Comparison of ENCODE assay signal across 8 cellular contexts in genomic region chr18:3458378-3458777, GRCh38. TPM values are rescaled to one million over a fixed set of nuclear protein-coding genes. Genes with fewer than 3 reads are reported as not detected.
DNase-seq lines count a peak whose midpoint lies in the region; ATAC-seq and TF ChIP-seq lines count a peak whose summit lies in the region.

No MANE protein-coding gene starts in this region.

- no peaks in the 10 kb centered on the region for H3K9me3 ChIP-seq in transverse colon

- peaks cover 0 to 15% (median 0%) of the 10 kb centered on the region in 4 donors for H3K36me3 ChIP-seq in transverse colon

- DNase-seq in activated T-cell treated with anti-CD3 and anti-CD28 coated beads, Interleukin-2, amount 50 U/mL, for 72 hours = no peak
- no peak for DNase-seq in activated T-cell treated with anti-CD3 and anti-CD28 coated beads, Interleukin-2, amount 50 U/mL, for 48 hours
- DNase-seq in activated CD8-positive, alpha-beta T cell treated with anti-CD3 and anti-CD28 coated beads, Interleukin-2, amount 10 ng/mL, durations not matched to agents 7 days and 5 days = no peak
- DNase-seq in immature natural killer cell = peak in 1 of 3 donors; percentile 55
- no peak for DNase-seq in transverse colon
- DNase-seq in NCI-H1105 treated with DMSO at 0.1 percent for 48 hours (lab: John Stamatoyannopoulos, UW) = no peak
- no peak for DNase-seq in amniotic stem cell (lab: John Stamatoyannopoulos, UW)
- DNase-seq in Kasumi-1 (lab: John Stamatoyannopoulos, UW) = no peak

- H3K4me3 Mint-ChIP-seq in activated T-cell treated with anti-CD3 and anti-CD28 coated beads, Interleukin-2, amount 50 U/mL, for 72 hours = peak overlapping the region; percentile 44 to 88
- H3K4me3 Mint-ChIP-seq in activated CD8-positive, alpha-beta T cell treated with anti-CD3 and anti-CD28 coated beads, Interleukin-2, amount 10 ng/mL, durations not matched to agents 7 days and 5 days = peak overlapping the region; percentile 7
- peak overlapping the region in 3 of 5 donors; percentile 12 to 81 (median 17) for H3K4me3 Mint-ChIP-seq in immature natural killer cell

- H3K36me3 Mint-ChIP-seq in activated T-cell treated with anti-CD3 and anti-CD28 coated beads, Interleukin-2, amount 50 U/mL, for 72 hours (ENCODE audit: insufficient read depth in 2 of 2) = peaks cover 19 to 44% of the 10 kb centered on the region in 2 donors
- peaks cover 33% of the 10 kb centered on the region for H3K36me3 Mint-ChIP-seq in activated CD8-positive, alpha-beta T cell treated with anti-CD3 and anti-CD28 coated beads, Interleukin-2, amount 10 ng/mL, durations not matched to agents 7 days and 5 days (ENCODE audit: low read depth)
- peaks cover 10 to 30% (median 25%) of the 10 kb centered on the region in 3 donors for H3K36me3 Mint-ChIP-seq in immature natural killer cell

- intact Hi-C loops in transverse colon (cut with DNase I; ENCODE audit: low total_unique reads) = loop anchor here (10.0 kb wide), 1 partner anchor 174 kb away; no protein-coding TSS in a partner anchor

- H3K27ac ChIP-seq in transverse colon = peak overlapping the region; percentile 98 to 99 (median 99)

- no peak for TF ChIP-seq EP300 in transverse colon (IDR thresholded peaks at IDR 0.05; ENCODE audit: low read depth)

- in situ Hi-C loops in transverse colon (cut with MboI; ENCODE audit: low pct_ligation_motif_present in 1 of 4, low pct_unique_long_range_greater_than_20kb in 1 of 4, low sequenced_read_pairs in 3 of 4) = loop anchor here (5.0 to 25.0 kb wide), 4 partner anchors 129 to 174 kb away; no protein-coding TSS in a partner anchor

- H3K4me3 ChIP-seq in transverse colon = no peak overlapping the region

- no peaks in the 10 kb centered on the region for H3K27me3 Mint-ChIP-seq in activated T-cell treated with anti-CD3 and anti-CD28 coated beads, Interleukin-2, amount 50 U/mL, for 72 hours (ENCODE audit: low read depth)
- H3K27me3 Mint-ChIP-seq in activated CD8-positive, alpha-beta T cell treated with anti-CD3 and anti-CD28 coated beads, Interleukin-2, amount 10 ng/mL, durations not matched to agents 7 days and 5 days (ENCODE audit: low read depth) = no peaks in the 10 kb centered on the region
- peaks cover 0 to 2% (median 0%) of the 10 kb centered on the region in 3 donors for H3K27me3 Mint-ChIP-seq in immature natural killer cell (ENCODE audit: low read depth in 3 of 3)

- no peak for TF ChIP-seq CTCF in transverse colon (IDR thresholded peaks at IDR 0.05)

- POLR2A ChIA-PET in activated CD8-positive, alpha-beta T cell treated with anti-CD3 and anti-CD28 coated beads, Interleukin-2, amount 10 ng/mL, durations not matched to agents 7 days and 5 days (lab: Charles Lee) = interaction anchor here (1.2 to 2.2 kb wide), 4 partner anchors 9 to 210 kb away, joined by 3 to 8 read pairs (median 4); no protein-coding TSS in a partner anchor

- CTCF ChIA-PET in activated CD8-positive, alpha-beta T cell treated with anti-CD3 and anti-CD28 coated beads, Interleukin-2, amount 10 ng/mL, durations not matched to agents 7 days and 5 days (lab: Charles Lee) = interaction anchor here (0.7 to 8.5 kb wide), 12 partner anchors 15 to 313 kb away, joined by 3 to 126 read pairs (median 4); no protein-coding TSS in a partner anchor

- peaks cover 62% of the 10 kb centered on the region for H3K4me1 Mint-ChIP-seq in activated T-cell treated with anti-CD3 and anti-CD28 coated beads, Interleukin-2, amount 50 U/mL, for 72 hours (ENCODE audit: low read depth)
- H3K4me1 Mint-ChIP-seq in activated CD8-positive, alpha-beta T cell treated with anti-CD3 and anti-CD28 coated beads, Interleukin-2, amount 10 ng/mL, durations not matched to agents 7 days and 5 days (ENCODE audit: low read depth) = peaks cover 38% of the 10 kb centered on the region
- H3K4me1 Mint-ChIP-seq in immature natural killer cell = peaks cover 33 to 48% of the 10 kb centered on the region in 2 donors

- H3K27ac Mint-ChIP-seq in activated T-cell treated with anti-CD3 and anti-CD28 coated beads, Interleukin-2, amount 50 U/mL, for 72 hours = peak overlapping the region; percentile 96
- H3K27ac Mint-ChIP-seq in activated CD8-positive, alpha-beta T cell treated with anti-CD3 and anti-CD28 coated beads, Interleukin-2, amount 10 ng/mL, durations not matched to agents 7 days and 5 days = peak overlapping the region; percentile 56
- H3K27ac Mint-ChIP-seq in immature natural killer cell = peak overlapping the region; percentile 47 to 96 (median 78)

- TF ChIP-seq POLR2A in transverse colon (IDR thresholded peaks at IDR 0.05) = no peak

- WGBS in transverse colon (ENCODE audit: low coverage in 1 of 2), 2 donors = 28 to 42% methylated on average over 3 of the region's 3 CpGs

- ATAC-seq in activated T-cell treated with anti-CD3 and anti-CD28 coated beads, Interleukin-2, amount 50 U/mL, for 72 hours (replicated peaks in 1 of 2) = peak in 1 of 2 donors; percentile 31
- ATAC-seq in activated CD8-positive, alpha-beta T cell treated with anti-CD3 and anti-CD28 coated beads, Interleukin-2, amount 10 ng/mL, durations not matched to agents 7 days and 5 days = no peak

- no peaks in the 10 kb centered on the region for H3K27me3 ChIP-seq in transverse colon

- peaks cover 33 to 56% (median 43%) of the 10 kb centered on the region in 4 donors for H3K4me1 ChIP-seq in transverse colon

- peaks cover 0 to 2% of the 10 kb centered on the region in 2 donors for H3K9me3 Mint-ChIP-seq in activated T-cell treated with anti-CD3 and anti-CD28 coated beads, Interleukin-2, amount 50 U/mL, for 72 hours
- no peaks in the 10 kb centered on the region for H3K9me3 Mint-ChIP-seq in activated CD8-positive, alpha-beta T cell treated with anti-CD3 and anti-CD28 coated beads, Interleukin-2, amount 10 ng/mL, durations not matched to agents 7 days and 5 days (ENCODE audit: insufficient read depth)
- peaks cover 0 to 5% (median 0%) of the 10 kb centered on the region in 6 donors for H3K9me3 Mint-ChIP-seq in immature natural killer cell

RNA-seq across cellular contexts. Expression of gene TGIF1, which starts 8.4 kb away (rescaled TPM):
- 10 to 100 TPM; 60.0 to 70.0 TPM for total RNA-seq in activated T-cell treated with anti-CD3 and anti-CD28 coated beads, Interleukin-2, amount 50 U/mL, for 72 hours
- total RNA-seq in activated CD8-positive, alpha-beta T cell treated with anti-CD3 and anti-CD28 coated beads, Interleukin-2, amount 10 ng/mL, durations not matched to agents 7 days and 5 days = 1 to 10 TPM; 8.2 to 8.7 TPM
- polyA plus RNA-seq in immature natural killer cell = 10 to 100 TPM; 16.0 to 31.7 (median 18.3) TPM
- total RNA-seq in transverse colon = 100 to 1,000 TPM in 1 of 4 donors, 10 to 100 TPM in 3; 23.2 to 166 (median 53.3) TPM

Comparison
In these comparisons a context has a peak if more than half of its experiments do, and no peak if none do; other contexts are left out.
1. H3K4me3 Mint-ChIP-seq: peak in every context shown above with its lines; median percentile 66 in activated T-cell treated with anti-CD3 and anti-CD28 coated beads, Interleukin-2, amount 50 U/mL, for 72 hours; 17 in immature natural killer cell; 7 in activated CD8-positive, alpha-beta T cell treated with anti-CD3 and anti-CD28 coated beads, Interleukin-2, amount 10 ng/mL, durations not matched to agents 7 days and 5 days.